ENCODE assay signal across 8 cellular contexts in the genomic region with DNA sequence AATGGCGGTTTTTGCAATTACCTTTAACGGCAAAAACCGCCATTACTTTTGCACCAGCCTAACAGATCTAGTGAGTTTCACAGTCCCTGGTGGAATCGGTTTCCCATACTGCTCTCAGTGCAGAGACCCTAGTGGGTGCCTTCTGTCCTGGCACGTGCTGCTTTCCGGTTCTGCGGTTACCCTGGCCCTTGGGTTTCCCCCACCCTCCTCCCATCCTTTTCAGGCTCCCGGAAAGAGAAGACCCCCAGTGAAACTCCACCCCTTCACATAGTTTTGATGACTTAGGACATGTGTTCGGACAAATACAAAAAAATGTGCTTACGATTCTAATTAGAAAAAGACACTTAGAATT. TPM values are rescaled to one million over a fixed set of nuclear protein-coding genes. Genes with fewer than 3 reads are reported as not detected.
DNase-seq lines count a peak whose midpoint lies in the region; ATAC-seq and TF ChIP-seq lines count a peak whose summit lies in the region.

No MANE protein-coding gene starts in this region.

- H3K36me3 Mint-ChIP-seq in activated CD4-positive, alpha-beta memory T cell treated with anti-CD3 and anti-CD28 coated beads for 36 hours, result peaks cover 5% of the 10 kb centered on the region
- H3K36me3 Mint-ChIP-seq in endothelial cell (ENCODE audit: low read depth, unreplicated experiment), result no peaks in the 10 kb centered on the region

- DNase-seq in activated CD4-positive, alpha-beta memory T cell treated with anti-CD3 and anti-CD28 coated beads for 36 hours, result peak; percentile 69
- DNase-seq in endothelial cell (ENCODE audit: low spot score) (peak; percentile 9), DMS79 (lab: John Stamatoyannopoulos, UW) (no peak)

- H3K27ac ChIP-seq in BLaER1 (peak overlapping the region; percentile 83), neutrophil (peak overlapping the region; percentile 92), urinary bladder (ENCODE audit: low read depth) (no peak overlapping the region)

- H3K4me2 ChIP-seq in BLaER1, result peak overlapping the region; percentile 70

- no peak for TF ChIP-seq CTCF in endothelial cell (IDR thresholded peaks at IDR 0.05; ENCODE audit: unreplicated experiment)
- TF ChIP-seq CTCF in neutrophil (IDR thresholded peaks at IDR 0.05), result no peak

- POLR2A ChIA-PET in activated CD4-positive, alpha-beta memory T cell treated with anti-CD3 and anti-CD28 coated beads for 36 hours (lab: Charles Lee), result interaction anchor here (0.8 to 1.6 kb wide), 8 partner anchors 14 to 351 kb away, joined by 3 to 8 read pairs (median 4); a partner anchor contains a TSS

- peaks cover 8% of the 10 kb centered on the region for H3K4me1 Mint-ChIP-seq in activated CD4-positive, alpha-beta memory T cell treated with anti-CD3 and anti-CD28 coated beads for 36 hours (ENCODE audit: low read depth)
- H3K4me1 Mint-ChIP-seq in endothelial cell (ENCODE audit: unreplicated experiment), result peaks cover 5% of the 10 kb centered on the region

- peak overlapping the region; percentile 99 for H3K27ac Mint-ChIP-seq in activated CD4-positive, alpha-beta memory T cell treated with anti-CD3 and anti-CD28 coated beads for 36 hours
- peak overlapping the region; percentile 97 for H3K27ac Mint-ChIP-seq in endothelial cell (ENCODE audit: unreplicated experiment)

- H3K4me3 Mint-ChIP-seq in activated CD4-positive, alpha-beta memory T cell treated with anti-CD3 and anti-CD28 coated beads for 36 hours, result peak overlapping the region; percentile 86
- peak overlapping the region; percentile 81 for H3K4me3 Mint-ChIP-seq in endothelial cell (ENCODE audit: unreplicated experiment)

- CTCF ChIA-PET in activated CD4-positive, alpha-beta memory T cell treated with anti-CD3 and anti-CD28 coated beads for 36 hours (lab: Charles Lee), result interaction anchor here (0.6 to 1.9 kb wide), 6 partner anchors 15 to 211 kb away, joined by 3 to 6 read pairs (median 4); a partner anchor contains a TSS

- H3K4me3 ChIP-seq in BLaER1 (peak overlapping the region; percentile 58), neutrophil (ENCODE audit: low read depth in 1 of 2, low read length in 1 of 2) (peak overlapping the region; percentile 66 to 78), urinary bladder (ENCODE audit: low read depth, low read length) (peak overlapping the region; percentile 33)

- intact Hi-C loops in activated CD4-positive, alpha-beta memory T cell treated with anti-CD3 and anti-CD28 coated beads for 36 hours (cut with micrococcal nuclease), result loop anchor here (5.0 to 10.0 kb wide), 5 partner anchors 69 to 1047 kb away; a partner anchor contains a TSS

- no peaks in the 10 kb centered on the region; the same call in 1 of the 2 replicates for H4K20me1 ChIP-seq in BLaER1

- H3K27me3 ChIP-seq in BLaER1 (peaks cover 69% of the 10 kb centered on the region), neutrophil (no peaks in the 10 kb centered on the region)

- no peaks in the 10 kb centered on the region for H3K27me3 Mint-ChIP-seq in activated CD4-positive, alpha-beta memory T cell treated with anti-CD3 and anti-CD28 coated beads for 36 hours
- H3K27me3 Mint-ChIP-seq in endothelial cell (ENCODE audit: unreplicated experiment), result peaks cover 3% of the 10 kb centered on the region

- H3K9ac ChIP-seq in BLaER1, result peak overlapping the region; percentile 77; the same call in 1 of the 2 replicates

- H3K9me3 Mint-ChIP-seq in activated CD4-positive, alpha-beta memory T cell treated with anti-CD3 and anti-CD28 coated beads for 36 hours, result no peaks in the 10 kb centered on the region
- no peaks in the 10 kb centered on the region for H3K9me3 Mint-ChIP-seq in endothelial cell (ENCODE audit: unreplicated experiment)

- 5% methylated on average over 10 of the region's 10 CpGs for WGBS in urinary bladder

- ATAC-seq in GM19452 (IDR thresholded peaks at IDR 0.05; ENCODE audit: unreplicated experiment), result peak; percentile 64
- ATAC-seq in HG03565 (IDR thresholded peaks at IDR 0.05; ENCODE audit: unreplicated experiment), result peak; percentile 30

- no peaks in the 10 kb centered on the region for H3K36me3 ChIP-seq in BLaER1
- no peaks in the 10 kb centered on the region for H3K36me3 ChIP-seq in neutrophil
- H3K36me3 ChIP-seq in urinary bladder (ENCODE audit: insufficient read depth), result no peaks in the 10 kb centered on the region

- H3K9me3 ChIP-seq in BLaER1, result no peaks in the 10 kb centered on the region
- H3K9me3 ChIP-seq in neutrophil, result no peaks in the 10 kb centered on the region

- H3K4me1 ChIP-seq in BLaER1, result peaks cover 28% of the 10 kb centered on the region
- H3K4me1 ChIP-seq in neutrophil (ENCODE audit: control insufficient read depth in 1 of 2, insufficient read depth in 1 of 2, low read depth in 1 of 2, low read length in 1 of 2), result peaks cover 0 to 15% of the 10 kb centered on the region in 2 experiments
- no peaks in the 10 kb centered on the region for H3K4me1 ChIP-seq in urinary bladder (ENCODE audit: insufficient read depth)

RNA-seq across cellular contexts. Expression of a gene that starts 36.9 kb away (rescaled TPM):
- total RNA-seq in activated CD4-positive, alpha-beta memory T cell treated with anti-CD3 and anti-CD28 coated beads for 36 hours, result under 1 TPM; 0.58 to 0.86 TPM
- total RNA-seq in endothelial cell (ENCODE audit: unreplicated experiment), result 1.7 TPM
- total RNA-seq in urinary bladder, result 3.1 TPM
- polyA plus RNA-seq in urinary bladder, result 1.8 TPM

RNA-seq across cellular contexts. Expression of a gene that starts 41.5 kb away (rescaled TPM):
- not detected for total RNA-seq in activated CD4-positive, alpha-beta memory T cell treated with anti-CD3 and anti-CD28 coated beads for 36 hours
- total RNA-seq in endothelial cell (ENCODE audit: unreplicated experiment) (not detected), urinary bladder (0.79 TPM)
- polyA plus RNA-seq in urinary bladder, result 0.34 TPM
